Comparison of ENCODE assay signal across 15 cellular contexts in the genomic region with DNA sequence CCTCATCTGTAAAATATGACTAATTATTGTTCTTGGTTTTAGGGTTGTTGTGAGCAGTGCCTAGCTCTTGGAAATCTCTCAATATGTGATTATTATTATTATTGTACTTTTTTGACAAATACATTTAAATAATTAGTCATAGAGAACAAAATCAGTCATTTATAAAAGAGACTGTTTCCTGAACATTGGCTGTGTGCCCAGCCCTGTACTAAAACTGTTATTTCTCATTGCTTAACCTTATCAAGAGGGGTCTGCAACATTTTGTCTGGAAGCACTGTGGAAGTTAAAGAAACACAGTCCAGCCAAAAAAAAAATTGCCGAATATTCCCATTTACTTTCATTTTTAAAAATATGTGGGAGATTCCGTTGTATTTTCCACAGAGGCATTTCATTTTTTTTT.
"Had no signal": no experiment of that assay in that cellular context is flagged by ENCODE, and none has a peak within 500 bp of the region (broad histone marks: within the 10 kb centered on the region; RNA-seq: fewer than 3 reads in every experiment).

No MANE protein-coding gene starts in this region.

- H3K4me3 ChIP-seq: gastroesophageal sphincter, hepatocyte, upper lobe of left lung had no signal

- H3K27me3 ChIP-seq: gastroesophageal sphincter, hepatocyte, upper lobe of left lung had no signal

- H3K36me3 Mint-ChIP-seq: brain had no signal

- H3K4me1 Mint-ChIP-seq: activated B cell treated with CpG ODN at 0.5 μM for 24 hours; activated CD4-positive, alpha-beta T cell treated with anti-CD3 and anti-CD28 coated beads, Interleukin-2, amount 10 ng/mL, durations not matched to agents 7 days and 5 days; activated naive CD8-positive, alpha-beta T cell treated with anti-CD3 and anti-CD28 coated beads, Interleukin-2, amount 50 U/mL, for 24 hours; brain; endodermal cell had no signal

- H3K4me3 Mint-ChIP-seq: activated B cell treated with CpG ODN at 0.5 μM for 24 hours; activated CD4-positive, alpha-beta T cell treated with anti-CD3 and anti-CD28 coated beads, Interleukin-2, amount 10 ng/mL, durations not matched to agents 7 days and 5 days; activated naive CD8-positive, alpha-beta T cell treated with anti-CD3 and anti-CD28 coated beads, Interleukin-2, amount 50 U/mL, for 24 hours; brain; endodermal cell; natural killer cell treated with Interleukin-12 subunit alpha and Interleukin-12 subunit beta and Interleukin-15 and Interleukin-18, amount 100 ng/mL, for 72 hours; T-helper 1 cell treated with Interleukin-12 subunit alpha and Interleukin-12 subunit beta and Interleukin-4 antibody, amounts not matched to agents 30 μg/mL and 1 μg/mL, for 36 hours had no signal

- H3K4me2 ChIP-seq: hepatocyte had no signal

- H3K36me3 ChIP-seq: gastroesophageal sphincter, upper lobe of left lung had no signal

- H3K27ac Mint-ChIP-seq: activated B cell treated with CpG ODN at 0.5 μM for 24 hours; activated CD4-positive, alpha-beta T cell treated with anti-CD3 and anti-CD28 coated beads, Interleukin-2, amount 10 ng/mL, durations not matched to agents 7 days and 5 days; activated naive CD8-positive, alpha-beta T cell treated with anti-CD3 and anti-CD28 coated beads, Interleukin-2, amount 50 U/mL, for 24 hours; brain; endodermal cell; natural killer cell treated with Interleukin-12 subunit alpha and Interleukin-12 subunit beta and Interleukin-15 and Interleukin-18, amount 100 ng/mL, for 72 hours; T-helper 1 cell treated with Interleukin-12 subunit alpha and Interleukin-12 subunit beta and Interleukin-4 antibody, amounts not matched to agents 30 μg/mL and 1 μg/mL, for 36 hours had no signal

- H2AFZ ChIP-seq: hepatocyte had no signal

- ATAC-seq: activated naive CD8-positive, alpha-beta T cell treated with anti-CD3 and anti-CD28 coated beads, Interleukin-2, amount 50 U/mL, for 24 hours; gastroesophageal sphincter; natural killer cell treated with Interleukin-12 subunit alpha and Interleukin-12 subunit beta and Interleukin-15 and Interleukin-18, amount 100 ng/mL, for 72 hours had no signal

- H3K9me3 Mint-ChIP-seq: activated B cell treated with CpG ODN at 0.5 μM for 24 hours, endodermal cell had no signal

- H3K27ac ChIP-seq: gastroesophageal sphincter, hepatocyte, upper lobe of left lung had no signal

- H3K79me2 ChIP-seq: hepatocyte had no signal

- H3K4me1 ChIP-seq: upper lobe of left lung had no signal

- H3K27me3 Mint-ChIP-seq: activated B cell treated with CpG ODN at 0.5 μM for 24 hours; activated CD4-positive, alpha-beta T cell treated with anti-CD3 and anti-CD28 coated beads, Interleukin-2, amount 10 ng/mL, durations not matched to agents 7 days and 5 days; activated naive CD8-positive, alpha-beta T cell treated with anti-CD3 and anti-CD28 coated beads, Interleukin-2, amount 50 U/mL, for 24 hours; natural killer cell treated with Interleukin-12 subunit alpha and Interleukin-12 subunit beta and Interleukin-15 and Interleukin-18, amount 100 ng/mL, for 72 hours had no signal

- H3K9me3 ChIP-seq: gastroesophageal sphincter, upper lobe of left lung had no signal

- DNase-seq: activated B cell treated with CpG ODN at 0.5 μM for 24 hours; activated CD4-positive, alpha-beta T cell treated with anti-CD3 and anti-CD28 coated beads, Interleukin-2, amount 10 ng/mL, durations not matched to agents 7 days and 5 days; activated CD8-positive, alpha-beta memory T cell treated with anti-CD3 and anti-CD28 coated beads for 24 hours; activated naive CD4-positive, alpha-beta T cell treated with Interleukin-2 at 50 U/mL for 16 hours; activated naive CD8-positive, alpha-beta T cell treated with anti-CD3 and anti-CD28 coated beads, Interleukin-2, amount 50 U/mL, for 24 hours; cerebellar nuclear complex; endodermal cell; stimulated activated CD4-positive, alpha-beta T cell treated with anti-CD3 and anti-CD28 coated beads, Interleukin-2, amount 100 ng/mL, for 48 hours; stimulated activated naive CD4-positive, alpha-beta T cell treated with Interleukin-2 at 50 U/mL for 16 hours; upper lobe of left lung had no signal
